Comparison of ENCODE assay signal across 8 cellular contexts in the genomic region with DNA sequence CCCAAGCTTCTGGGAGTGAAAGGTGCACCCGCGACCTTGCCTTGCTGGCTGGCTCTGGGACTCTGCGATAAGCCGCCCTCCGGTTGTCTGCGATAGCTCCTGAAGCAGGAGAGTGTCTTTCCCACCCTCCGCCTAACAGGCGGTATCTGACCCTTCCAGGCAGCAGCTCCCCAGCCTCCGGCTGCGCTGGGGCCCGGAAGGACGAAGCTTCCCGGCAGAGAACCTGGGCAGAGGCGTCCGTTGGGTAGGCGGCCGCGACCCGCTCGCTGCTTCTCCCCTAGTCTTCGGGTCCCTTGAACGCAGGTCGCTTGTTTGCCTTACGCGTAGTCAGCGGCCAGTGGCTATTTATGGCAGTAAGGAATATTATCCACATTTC. TPM values are rescaled to one million over a fixed set of nuclear protein-coding genes. Genes with fewer than 3 reads are reported as not detected.
A peak's percentile ranks its signal among the peaks of the same experiment; 100 is the strongest.
DNase-seq lines count a peak whose midpoint lies in the region; ATAC-seq and TF ChIP-seq lines count a peak whose summit lies in the region.

No MANE protein-coding gene starts in this region.

- H3K27me3 ChIP-seq in lower lobe of right lung (ENCODE audit: low read depth) (no peaks in the 10 kb centered on the region), tibial artery (no peaks in the 10 kb centered on the region)

- peak in 2 of 3 experiments; percentile 12 to 32 for DNase-seq in stimulated activated CD4-positive, alpha-beta T cell treated with anti-CD3 and anti-CD28 coated beads, TNF-alpha, amount 100 ng/mL, for 24 hours (ENCODE audit: low read depth in 3 of 3)
- DNase-seq in stimulated activated CD4-positive, alpha-beta T cell treated with anti-CD3 and anti-CD28 coated beads, Interleukin-15, amount 100 ng/mL, for 24 hours: no peak
- peak; percentile 73 for DNase-seq in NCI-H69 (lab: John Stamatoyannopoulos, UW)
- DNase-seq in choroid plexus epithelial cell (ENCODE audit: low read depth): peak; percentile 44
- no peak for DNase-seq in lower lobe of right lung
- DNase-seq in tibial artery: no peak
- DNase-seq in medulla oblongata (ENCODE audit: extremely low spot score): no peak

- H3K4me3 ChIP-seq in choroid plexus epithelial cell (ENCODE audit: low read depth, low read length) (peak overlapping the region; percentile 80), lower lobe of right lung (peak overlapping the region; percentile 82), tibial artery (peak overlapping the region; percentile 64 to 87)

- no peak for TF ChIP-seq CTCF in choroid plexus epithelial cell (conservative IDR thresholded peaks at IDR 0.05; ENCODE audit: low read depth, low read length)
- TF ChIP-seq CTCF in lower lobe of right lung (IDR thresholded peaks at IDR 0.05): no peak
- TF ChIP-seq CTCF in tibial artery (IDR thresholded peaks at IDR 0.05): no peak

- ATAC-seq in HG02885 (IDR thresholded peaks at IDR 0.05; ENCODE audit: poor library complexity, unreplicated experiment) (peak; percentile 17), lower lobe of right lung (peak; percentile 47 to 58)

- H3K9me3 ChIP-seq in lower lobe of right lung (no peaks in the 10 kb centered on the region), tibial artery (no peaks in the 10 kb centered on the region)

- intact Hi-C loops in lower lobe of right lung (cut with DNase I): no loop called here
- intact Hi-C loops in tibial artery (cut with DNase I; ENCODE audit: low total_unique reads): loop anchor here (10.0 kb wide), 1 partner anchor 149 kb away; no protein-coding TSS in a partner anchor

- H3K4me1 ChIP-seq in lower lobe of right lung: peaks cover 36% of the 10 kb centered on the region
- H3K4me1 ChIP-seq in tibial artery: peaks cover 0 to 24% (median 13%) of the 10 kb centered on the region in 4 donors

- H3K27ac ChIP-seq in lower lobe of right lung: peak overlapping the region; percentile 100
- H3K27ac ChIP-seq in tibial artery: peak overlapping the region; percentile 89 to 97

- H3K36me3 ChIP-seq in lower lobe of right lung (no peaks in the 10 kb centered on the region), tibial artery (no peaks in the 10 kb centered on the region)

RNA-seq across cellular contexts. Expression of a gene that starts 0.4 kb away (rescaled TPM):
- 42.2 TPM for total RNA-seq in lower lobe of right lung

RNA-seq across cellular contexts. Expression of a gene that starts 35.8 kb away (rescaled TPM):
- total RNA-seq in lower lobe of right lung: 11.3 TPM

Comparison
In these comparisons a context has a peak if more than half of its experiments do, and no peak if none do; other contexts are left out.
1. DNase-seq: peak in stimulated activated CD4-positive, alpha-beta T cell treated with anti-CD3 and anti-CD28 coated beads, TNF-alpha, amount 100 ng/mL, for 24 hours (2 of 3), NCI-H69 (single experiment) and choroid plexus epithelial cell (single experiment); none in stimulated activated CD4-positive, alpha-beta T cell treated with anti-CD3 and anti-CD28 coated beads, Interleukin-15, amount 100 ng/mL, for 24 hours (single experiment), lower lobe of right lung (single experiment), tibial artery (0 of 2) and medulla oblongata (single experiment).
2. Peak in every context shown above with its lines, with median percentiles within 50 percentile points of each other: H3K4me3 ChIP-seq.